ENCODE assay signal across 8 cellular contexts in the genomic region with DNA sequence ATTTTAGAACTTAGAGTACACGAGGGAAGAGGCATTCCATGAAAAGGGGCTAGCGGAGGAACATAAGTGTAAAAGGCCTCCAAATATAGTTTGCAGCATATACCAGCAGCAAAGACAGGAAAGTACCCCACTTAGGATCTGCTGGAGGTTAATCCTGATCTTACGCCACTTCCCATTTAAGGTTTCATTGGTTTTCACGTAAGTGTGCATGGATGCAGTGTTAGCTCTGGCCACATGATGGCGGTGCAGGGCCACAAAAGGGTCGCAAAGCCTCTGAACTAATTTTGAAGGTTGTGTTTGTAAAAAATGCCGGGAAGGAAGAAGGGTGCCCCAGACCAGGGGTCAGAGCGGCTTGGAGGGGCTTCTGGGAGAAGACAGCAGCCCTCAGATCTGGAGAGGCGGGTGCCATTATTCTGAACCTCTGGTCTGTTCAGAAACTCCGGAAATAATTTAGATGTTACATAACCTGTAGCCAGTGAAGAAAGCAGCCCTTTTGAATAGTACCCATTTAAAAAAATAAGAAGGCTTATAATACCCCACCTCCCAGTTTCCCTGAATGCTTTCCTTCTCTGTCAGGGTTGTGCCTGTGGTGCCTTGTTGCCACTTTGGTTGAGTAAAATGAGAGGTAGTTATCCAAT. TPM values are rescaled to one million over a fixed set of nuclear protein-coding genes. Genes with fewer than 3 reads are reported as not detected.
DNase-seq lines count a peak whose midpoint lies in the region; ATAC-seq and TF ChIP-seq lines count a peak whose summit lies in the region.

No MANE protein-coding gene starts in this region.

- H2AFZ ChIP-seq in HCT116 (ENCODE audit: low read depth, low read length, poor library complexity, severe bottlenecking) = no peak overlapping the region

- CTCF ChIA-PET in HCT116 (lab: Charles Lee) = no interaction called here

- no peak overlapping the region for H3K4me2 ChIP-seq in HCT116 (ENCODE audit: low read length)

- H3K4me1 ChIP-seq in HCT116 (ENCODE audit: control insufficient read depth in 1 of 2, insufficient read depth in 2 of 2, low read length in 2 of 2) = no peaks in the 10 kb centered on the region
- no peaks in the 10 kb centered on the region for H3K4me1 ChIP-seq in ovary (ENCODE audit: insufficient read depth)
- H3K4me1 ChIP-seq in upper lobe of right lung = peaks cover 6% of the 10 kb centered on the region

- no peaks in the 10 kb centered on the region for H3K27me3 ChIP-seq in HCT116 (ENCODE audit: insufficient read depth, low read length)
- no peaks in the 10 kb centered on the region for H3K27me3 ChIP-seq in MG63
- H3K27me3 ChIP-seq in ovary = no peaks in the 10 kb centered on the region
- H3K27me3 ChIP-seq in upper lobe of right lung = peaks cover 10% of the 10 kb centered on the region

- no peaks in the 10 kb centered on the region for H3K79me2 ChIP-seq in HCT116 (ENCODE audit: insufficient read depth, low read length)

- no TSS peak for BruUV-seq in HCT116 (replicated peaks; lab: Mats Ljungman, UMichigan)

- TF ChIP-seq CTCF in HCT116 (IDR thresholded peaks at IDR 0.05 in 2 of 3, conservative IDR thresholded peaks at IDR 0.05 in 1 of 3; ENCODE audit: borderline replicate concordance in 1 of 3, insufficient read depth in 1 of 3, low read depth in 2 of 3, low read length in 2 of 3) (peak; percentile 33 to 92 (median 85); a peak in 5 of 6 replicates), ovary (IDR thresholded peaks at IDR 0.05) (peak; percentile 22 to 78 (median 76)), upper lobe of right lung (IDR thresholded peaks at IDR 0.05) (peak; percentile 95)

- no peaks in the 10 kb centered on the region for H3K9me2 ChIP-seq in HCT116 (ENCODE audit: insufficient read depth)

- no peak for TF ChIP-seq POLR2A in HCT116 (IDR thresholded peaks at IDR 0.05; ENCODE audit: borderline replicate concordance, extremely low read depth, insufficient read depth, insufficient read length)
- TF ChIP-seq POLR2A in ovary (IDR thresholded peaks at IDR 0.05) = no peak

- peak; percentile 77 for TF ChIP-seq RAD21 in HCT116 (IDR thresholded peaks at IDR 0.05; ENCODE audit: low read depth)

- H3K27ac ChIP-seq in HCT116 (ENCODE audit: low read depth, low read length) = no peak overlapping the region
- no peak overlapping the region for H3K27ac ChIP-seq in ovary
- H3K27ac ChIP-seq in upper lobe of right lung = no peak overlapping the region

- H3K36me3 ChIP-seq in HCT116 (ENCODE audit: control insufficient read depth in 1 of 2, insufficient read depth in 2 of 2, low read length in 2 of 2) (no peaks in the 10 kb centered on the region), MG63 (no peaks in the 10 kb centered on the region), ovary (no peaks in the 10 kb centered on the region), upper lobe of right lung (no peaks in the 10 kb centered on the region)

- intact Hi-C loops in HCT116 (cut with micrococcal nuclease) = loop anchor here (10.0 kb wide), 1 partner anchor 1720 kb away; a partner anchor contains a TSS
- intact Hi-C loops in ovary (cut with DNase I) = no loop called here
- intact Hi-C loops in upper lobe of right lung (cut with DNase I) = no loop called here

- RAD21 ChIA-PET in HCT116 (lab: Charles Lee; ENCODE audit: low non-redundant PET in 1 of 2, low total read pairs in 2 of 2, uncharacterized antibody in 2 of 2, unreplicated experiment in 2 of 2) = no interaction called here

- no peaks in the 10 kb centered on the region for H4K20me1 ChIP-seq in HCT116 (ENCODE audit: insufficient read depth)

- POLR2A ChIA-PET in HCT116 (lab: Charles Lee) = no interaction called here

- WGBS in ovary, 3 donors = 2 to 3% (median 3%) methylated on average over 10 of the region's 10 CpGs

- ATAC-seq in HCT116 = peak; percentile 57
- peak; percentile 96 for ATAC-seq in upper lobe of right lung

- DNase-seq in GM04504 (ENCODE audit: low read depth) (peak; percentile 36), HCT116 (ENCODE audit: low read depth, low spot score) (peak; percentile 7), MG63 (peak; percentile 44), SHP77 (lab: John Stamatoyannopoulos, UW) (peak; percentile 50 to 60), glomerular visceral epithelial cell (ENCODE audit: extremely low spot score) (peak; percentile 61), ovary (peak; percentile 33 to 72 (median 63)), upper lobe of right lung (peak; percentile 83)
- DNase-seq in activated naive CD4-positive, alpha-beta T cell treated with anti-CD3 and anti-CD28 coated beads, Interleukin-2, amount 50 U/mL, for 16 hours = peak; percentile 48

- no peak for TF ChIP-seq EP300 in ovary (IDR thresholded peaks at IDR 0.05)

- H3K4me3 ChIP-seq in HCT116 (replicated peaks in 1 of 2; ENCODE audit: low read depth in 1 of 2, low read length in 2 of 2) = no peak overlapping the region
- H3K4me3 ChIP-seq in MG63 = no peak overlapping the region
- H3K4me3 ChIP-seq in ovary = no peak overlapping the region
- H3K4me3 ChIP-seq in upper lobe of right lung = peak overlapping the region; percentile 33

- no peak overlapping the region for H3K9ac ChIP-seq in HCT116 (ENCODE audit: low read length)

- H3K9me3 ChIP-seq in HCT116 (ENCODE audit: control insufficient read depth in 1 of 2, insufficient read depth in 1 of 2, low read depth in 1 of 2, low read length in 2 of 2) (peaks cover 0 to 7% of the 10 kb centered on the region in 2 experiments; a peak in 1 of 4 replicates), MG63 (no peaks in the 10 kb centered on the region), ovary (no peaks in the 10 kb centered on the region), upper lobe of right lung (no peaks in the 10 kb centered on the region)

TF ChIP-seq in HCT116, 20 proteins besides CTCF, POLR2A, EP300 and RAD21:
- TF ChIP-seq, protein P1, sequence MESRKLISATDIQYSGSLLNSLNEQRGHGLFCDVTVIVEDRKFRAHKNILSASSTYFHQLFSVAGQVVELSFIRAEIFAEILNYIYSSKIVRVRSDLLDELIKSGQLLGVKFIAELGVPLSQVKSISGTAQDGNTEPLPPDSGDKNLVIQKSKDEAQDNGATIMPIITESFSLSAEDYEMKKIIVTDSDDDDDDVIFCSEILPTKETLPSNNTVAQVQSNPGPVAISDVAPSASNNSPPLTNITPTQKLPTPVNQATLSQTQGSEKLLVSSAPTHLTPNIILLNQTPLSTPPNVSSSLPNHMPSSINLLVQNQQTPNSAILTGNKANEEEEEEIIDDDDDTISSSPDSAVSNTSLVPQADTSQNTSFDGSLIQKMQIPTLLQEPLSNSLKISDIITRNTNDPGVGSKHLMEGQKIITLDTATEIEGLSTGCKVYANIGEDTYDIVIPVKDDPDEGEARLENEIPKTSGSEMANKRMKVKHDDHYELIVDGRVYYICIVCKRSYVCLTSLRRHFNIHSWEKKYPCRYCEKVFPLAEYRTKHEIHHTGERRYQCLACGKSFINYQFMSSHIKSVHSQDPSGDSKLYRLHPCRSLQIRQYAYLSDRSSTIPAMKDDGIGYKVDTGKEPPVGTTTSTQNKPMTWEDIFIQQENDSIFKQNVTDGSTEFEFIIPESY (IDR thresholded peaks at IDR 0.05; ENCODE audit: extremely low read depth, insufficient replicate concordance, low read length) = no peak
- TF ChIP-seq FOSL1 (IDR thresholded peaks at IDR 0.05; ENCODE audit: low read depth) = no peak
- TF ChIP-seq POLR2AphosphoS5 (IDR thresholded peaks at IDR 0.05; ENCODE audit: low read depth, low read length) = no peak
- TF ChIP-seq, protein P2, sequence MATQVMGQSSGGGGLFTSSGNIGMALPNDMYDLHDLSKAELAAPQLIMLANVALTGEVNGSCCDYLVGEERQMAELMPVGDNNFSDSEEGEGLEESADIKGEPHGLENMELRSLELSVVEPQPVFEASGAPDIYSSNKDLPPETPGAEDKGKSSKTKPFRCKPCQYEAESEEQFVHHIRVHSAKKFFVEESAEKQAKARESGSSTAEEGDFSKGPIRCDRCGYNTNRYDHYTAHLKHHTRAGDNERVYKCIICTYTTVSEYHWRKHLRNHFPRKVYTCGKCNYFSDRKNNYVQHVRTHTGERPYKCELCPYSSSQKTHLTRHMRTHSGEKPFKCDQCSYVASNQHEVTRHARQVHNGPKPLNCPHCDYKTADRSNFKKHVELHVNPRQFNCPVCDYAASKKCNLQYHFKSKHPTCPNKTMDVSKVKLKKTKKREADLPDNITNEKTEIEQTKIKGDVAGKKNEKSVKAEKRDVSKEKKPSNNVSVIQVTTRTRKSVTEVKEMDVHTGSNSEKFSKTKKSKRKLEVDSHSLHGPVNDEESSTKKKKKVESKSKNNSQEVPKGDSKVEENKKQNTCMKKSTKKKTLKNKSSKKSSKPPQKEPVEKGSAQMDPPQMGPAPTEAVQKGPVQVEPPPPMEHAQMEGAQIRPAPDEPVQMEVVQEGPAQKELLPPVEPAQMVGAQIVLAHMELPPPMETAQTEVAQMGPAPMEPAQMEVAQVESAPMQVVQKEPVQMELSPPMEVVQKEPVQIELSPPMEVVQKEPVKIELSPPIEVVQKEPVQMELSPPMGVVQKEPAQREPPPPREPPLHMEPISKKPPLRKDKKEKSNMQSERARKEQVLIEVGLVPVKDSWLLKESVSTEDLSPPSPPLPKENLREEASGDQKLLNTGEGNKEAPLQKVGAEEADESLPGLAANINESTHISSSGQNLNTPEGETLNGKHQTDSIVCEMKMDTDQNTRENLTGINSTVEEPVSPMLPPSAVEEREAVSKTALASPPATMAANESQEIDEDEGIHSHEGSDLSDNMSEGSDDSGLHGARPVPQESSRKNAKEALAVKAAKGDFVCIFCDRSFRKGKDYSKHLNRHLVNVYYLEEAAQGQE (IDR thresholded peaks at IDR 0.05; ENCODE audit: low read depth) = no peak
- no peak for TF ChIP-seq EGR1 (IDR thresholded peaks at IDR 0.05; ENCODE audit: low read depth)
- TF ChIP-seq SP1 (IDR thresholded peaks at IDR 0.05; ENCODE audit: low read depth) = no peak
- TF ChIP-seq CBX3 (IDR thresholded peaks at IDR 0.05; ENCODE audit: low read depth) = no peak
- TF ChIP-seq, protein P3, sequence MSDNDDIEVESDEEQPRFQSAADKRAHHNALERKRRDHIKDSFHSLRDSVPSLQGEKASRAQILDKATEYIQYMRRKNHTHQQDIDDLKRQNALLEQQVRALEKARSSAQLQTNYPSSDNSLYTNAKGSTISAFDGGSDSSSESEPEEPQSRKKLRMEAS (IDR thresholded peaks at IDR 0.05) = no peak
- TF ChIP-seq SRF (IDR thresholded peaks at IDR 0.05; ENCODE audit: low read depth) = no peak

RNA-seq across cellular contexts. Expression of a gene that starts 59.5 kb away (rescaled TPM):
- total RNA-seq in HCT116 (2021; ENCODE audit: unreplicated experiment) = 0.10 TPM
- polyA plus RNA-seq in HCT116 (2012) = not detected in 2 replicates
- 3.5 and 3.9 TPM in 2 replicates for total RNA-seq in MG63 (2014; rRNA removed; shearing (Covaris generic); ENCODE audit: low replicate concordance)
- 10 to 100 TPM in 2 of 7 donors, 1 to 10 TPM in 5; 4.1 to 12.5 (median 8.9) TPM for total RNA-seq in ovary
- 10 to 100 TPM in 1 of 2 donors, 1 to 10 TPM in 1; 3.4 to 13.5 TPM for polyA plus RNA-seq in ovary
- 45.9 TPM for total RNA-seq in upper lobe of right lung

Comparison
In these comparisons a context has a peak if more than half of its experiments do, and no peak if none do; other contexts are left out.
1. DNase-seq: peak in every context shown above with its lines; median percentile 83 in upper lobe of right lung; 63 in ovary; 61 in glomerular visceral epithelial cell; 55 in SHP77; 48 in activated naive CD4-positive, alpha-beta T cell treated with anti-CD3 and anti-CD28 coated beads, Interleukin-2, amount 50 U/mL, for 16 hours; 44 in MG63; 36 in GM04504; 7 in HCT116.